9 cellular contexts compared by ENCODE assay signal in the genomic region with DNA sequence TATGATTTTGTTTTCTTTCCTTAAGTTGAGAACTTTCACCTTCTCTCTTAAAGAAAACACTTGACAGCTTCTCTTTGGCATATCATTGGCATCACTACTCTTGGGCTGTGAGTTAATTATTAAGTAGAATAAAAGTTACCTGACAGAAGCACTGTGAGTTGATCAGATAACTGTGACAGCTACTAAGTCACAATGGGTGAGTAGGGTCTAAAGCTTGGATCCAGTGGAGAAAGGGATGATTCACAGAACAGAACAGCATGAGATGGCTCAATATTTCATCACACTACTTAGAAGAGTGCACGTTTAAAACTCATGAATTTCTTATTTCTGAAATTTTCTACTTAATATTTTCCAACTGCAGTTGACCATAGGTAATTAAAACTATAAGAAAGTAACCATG.
A peak's percentile ranks its signal among the peaks of the same experiment; 100 is the strongest.
DNase-seq lines count a peak whose midpoint lies in the region; FAIRE-seq and TF ChIP-seq lines count a peak whose summit lies in the region.
"Had no signal": no experiment of that assay in that cellular context is flagged by ENCODE, and none has a peak within 500 bp of the region (broad histone marks: within the 10 kb centered on the region; RNA-seq: fewer than 3 reads in every experiment).

No MANE protein-coding gene starts in this region.

- H3K4me1 ChIP-seq in HAP-1, result no peaks in the 10 kb centered on the region

- H3K9me3 ChIP-seq in HAP-1, result no peaks in the 10 kb centered on the region

- FAIRE-seq in bronchial epithelial cell (lab: Jason Lieb, UNC), result no peak
- FAIRE-seq in islet of Langerhans (lab: Jason Lieb, UNC), result peak; percentile 27
- FAIRE-seq: GM19239 had no signal

- no peaks in the 10 kb centered on the region for H3K36me3 ChIP-seq in bronchial epithelial cell (ENCODE audit: control insufficient read depth, insufficient read depth, low read length)
- no peaks in the 10 kb centered on the region for H3K36me3 ChIP-seq in HAP-1 (replicated peaks)

- in situ Hi-C loops in GM13977 (cut with MboI; ENCODE audit: low pct_unique_long_range_greater_than_20kb, low sequenced_read_pairs, unreplicated experiment) (no loop called here), HAP-1 (cut with MboI; ENCODE audit: low sequenced_read_pairs) (no loop called here)

- DNase-seq in RKO (ENCODE audit: low spot score) (peak; percentile 2), bronchial epithelial cell (ENCODE audit: low read depth) (peak; percentile 2), GM13977 (ENCODE audit: low spot score) (no peak), NCI-H187 treated with DMSO at 0.1 percent for 48 hours (lab: John Stamatoyannopoulos, UW) (no peak), HAP-1 (ENCODE audit: low spot score in 2 of 2) (no peak)
- DNase-seq: CD8-positive, alpha-beta T cell; COR-L47 had no signal

- H3K4me3 ChIP-seq in bronchial epithelial cell (ENCODE audit: low read depth, low read length) (no peak overlapping the region), HAP-1 (no peak overlapping the region)

- TF ChIP-seq CTCF in bronchial epithelial cell (IDR thresholded peaks at IDR 0.05; ENCODE audit: insufficient read depth, low read length, severe bottlenecking) (no peak), GM13977 (IDR thresholded peaks at IDR 0.05; ENCODE audit: extremely low read depth, insufficient read depth, missing control alignments) (no peak)

- no peaks in the 10 kb centered on the region for H3K27me3 ChIP-seq in bronchial epithelial cell (ENCODE audit: control insufficient read depth, insufficient read depth, low read length)
- no peaks in the 10 kb centered on the region for H3K27me3 ChIP-seq in HAP-1 (ENCODE audit: low read depth)

Comparison
In these comparisons a context has a peak if more than half of its experiments do, and no peak if none do; other contexts are left out.
1. DNase-seq: peak in RKO (single experiment) and bronchial epithelial cell (single experiment); none in GM13977 (single experiment), NCI-H187 treated with DMSO at 0.1 percent for 48 hours (single experiment) and HAP-1 (0 of 2).